21 cellular contexts compared by ENCODE assay signal in genomic region chr1:2982615-2983318, GRCh38. TPM values are rescaled to one million over a fixed set of nuclear protein-coding genes. Genes with fewer than 3 reads are reported as not detected.
DNase-seq lines count a peak whose midpoint lies in the region; ATAC-seq and TF ChIP-seq lines count a peak whose summit lies in the region.
"Had no signal": no experiment of that assay in that cellular context is flagged by ENCODE, and none has a peak within 500 bp of the region (broad histone marks: within the 10 kb centered on the region; RNA-seq: fewer than 3 reads in every experiment).

No MANE protein-coding gene starts in this region.

- no CpG with 5 or more reads among the region's 30 CpGs for WGBS in neuronal stem cell (ENCODE audit: extremely low coverage in 2 of 2, insufficient read length in 2 of 2, insufficient replicate concordance in 1 of 2), 2 donors

- no peak overlapping the region for H4K91ac ChIP-seq in neuronal stem cell (ENCODE audit: low read depth, low read length, poor library complexity)

- H3K4me1 ChIP-seq in neuronal stem cell (ENCODE audit: control insufficient read depth in 2 of 2, insufficient read depth in 1 of 2, low read depth in 1 of 2, low read length in 2 of 2), result peaks cover 0 to 3% of the 10 kb centered on the region in 2 donors
- peaks cover 0 to 45% (median 23%) of the 10 kb centered on the region in 4 donors for H3K4me1 ChIP-seq in tibial artery
- H3K4me1 ChIP-seq: colonic mucosa, prostate gland had no signal

- no peak for TF ChIP-seq CTCF in tibial artery (IDR thresholded peaks at IDR 0.05)

- H3K4me3 ChIP-seq in neuronal stem cell (ENCODE audit: low read length in 2 of 2) (peak overlapping the region in 1 of 2 donors; percentile 20), tibial artery (peak overlapping the region in 1 of 2 donors; percentile 14)
- H3K4me3 ChIP-seq: colonic mucosa, prostate gland, SJCRH30, testis had no signal

- no peak overlapping the region for H3K4ac ChIP-seq in neuronal stem cell (ENCODE audit: low read length)

- peak overlapping the region; percentile 12 for H2AK5ac ChIP-seq in neuronal stem cell (ENCODE audit: low read depth, low read length)

- no peak overlapping the region for H3K9ac ChIP-seq in neuronal stem cell (ENCODE audit: low read depth, low read length, poor library complexity)

- ATAC-seq in GM21619 (IDR thresholded peaks at IDR 0.05; ENCODE audit: unreplicated experiment), result no peak

- no peaks in the 10 kb centered on the region for H3K36me3 Mint-ChIP-seq in activated naive CD4-positive, alpha-beta T cell treated with anti-CD3 and anti-CD28 coated beads, Interleukin-2, amount 10 ng/mL, durations not matched to agents 7 days and 5 days
- H3K36me3 Mint-ChIP-seq: CD4-positive, alpha-beta memory T cell had no signal

- H2BK120ac ChIP-seq in neuronal stem cell (ENCODE audit: low read depth, low read length), result no peak overlapping the region

- DNase-seq in activated naive CD4-positive, alpha-beta T cell treated with anti-CD3 and anti-CD28 coated beads, Interleukin-2, amount 10 ng/mL, durations not matched to agents 7 days and 5 days, result peak; percentile 10
- no peak for DNase-seq in activated naive CD4-positive, alpha-beta T cell treated with Interleukin-2 at 50 U/mL for 16 hours
- DNase-seq in globus pallidus (ENCODE audit: low spot score), result peak; percentile 85
- no peak for DNase-seq in neuronal stem cell (ENCODE audit: low spot score)
- peak; percentile 18 to 78 for DNase-seq in tibial artery
- DNase-seq in DMS153 (lab: John Stamatoyannopoulos, UW), result no peak
- no peak for DNase-seq in stimulated activated CD4-positive, alpha-beta T cell treated with anti-CD3 and anti-CD28 coated beads, Interleukin-4, amount 100 ng/mL, for 24 hours
- DNase-seq: activated CD4-positive, CD25-positive, alpha-beta regulatory T cell; CD4-positive, alpha-beta memory T cell; colonic mucosa; DMS79 treated with DMSO at 0.1 percent for 48 hours; NCI-H1417 treated with DMSO at 0.1 percent for 48 hours; NCI-H748 treated with DMSO at 0.1 percent for 48 hours; OCI-M1; SJCRH30; testis had no signal

- no peak overlapping the region for H3K4me2 ChIP-seq in neuronal stem cell (ENCODE audit: insufficient read depth, low read length, poor library complexity, severe bottlenecking)

- peak overlapping the region; percentile 34 for H2BK12ac ChIP-seq in neuronal stem cell (ENCODE audit: low read length)

- no peaks in the 10 kb centered on the region for H3K9me3 Mint-ChIP-seq in activated naive CD4-positive, alpha-beta T cell treated with anti-CD3 and anti-CD28 coated beads, Interleukin-2, amount 10 ng/mL, durations not matched to agents 7 days and 5 days
- H3K9me3 Mint-ChIP-seq: T-helper 2 cell treated with Interferon-gamma antibody and Interleukin-4, amounts not matched to agents 5 μg/mL and 100 μg/mL, for 36 hours had no signal

- H2AFZ ChIP-seq in neuronal stem cell (ENCODE audit: low read length), result no peak overlapping the region

- no peaks in the 10 kb centered on the region for H3K79me1 ChIP-seq in neuronal stem cell (ENCODE audit: low read depth, low read length)

- H3K36me3 ChIP-seq in neuronal stem cell (replicated peaks in 1 of 2; ENCODE audit: control insufficient read depth in 2 of 2, insufficient read depth in 2 of 2, low read length in 2 of 2), result no peaks in the 10 kb centered on the region
- no peaks in the 10 kb centered on the region for H3K36me3 ChIP-seq in tibial artery
- H3K36me3 ChIP-seq: ascending aorta, colonic mucosa, prostate gland, SJCRH30 had no signal

- intact Hi-C loops in tibial artery (cut with DNase I; ENCODE audit: low total_unique reads), result no loop called here

- peaks cover 0 to 2% of the 10 kb centered on the region in 2 donors for H3K9me3 ChIP-seq in neuronal stem cell (replicated peaks in 1 of 2; ENCODE audit: control insufficient read depth in 2 of 2, insufficient read depth in 1 of 2, low read depth in 1 of 2, low read length in 2 of 2)
- H3K9me3 ChIP-seq in tibial artery, result no peaks in the 10 kb centered on the region
- H3K9me3 ChIP-seq: ascending aorta, colonic mucosa, prostate gland, testis had no signal

- peak overlapping the region; percentile 7 for H2BK15ac ChIP-seq in neuronal stem cell (ENCODE audit: low read length)

- H3K27me3 ChIP-seq in neuronal stem cell (ENCODE audit: control insufficient read depth in 3 of 3, insufficient read depth in 3 of 3, low read depth in 1 of 3, low read length in 3 of 3) (peaks cover 0 to 47% (median 0%) of the 10 kb centered on the region in 3 experiments), tibial artery (peaks cover 0 to 17% of the 10 kb centered on the region in 2 donors)
- H3K27me3 ChIP-seq: ascending aorta, colonic mucosa, testis had no signal

- no peak overlapping the region for H3K27ac ChIP-seq in neuronal stem cell (replicated peaks; ENCODE audit: low read length)
- H3K27ac ChIP-seq in tibial artery, result no peak overlapping the region
- H3K27ac ChIP-seq: colonic mucosa, prostate gland, SJCRH30, testis had no signal

- no peak overlapping the region for H3K14ac ChIP-seq in neuronal stem cell (ENCODE audit: low read length)

- no peak overlapping the region for H3K4me3 Mint-ChIP-seq in activated naive CD4-positive, alpha-beta T cell treated with anti-CD3 and anti-CD28 coated beads, Interleukin-2, amount 10 ng/mL, durations not matched to agents 7 days and 5 days
- H3K4me3 Mint-ChIP-seq: CD4-positive, alpha-beta memory T cell; T-helper 2 cell treated with Interferon-gamma antibody and Interleukin-4, amounts not matched to agents 5 μg/mL and 100 μg/mL, for 36 hours had no signal

- no peaks in the 10 kb centered on the region for H3K27me3 Mint-ChIP-seq in activated naive CD4-positive, alpha-beta T cell treated with anti-CD3 and anti-CD28 coated beads, Interleukin-2, amount 10 ng/mL, durations not matched to agents 7 days and 5 days

- no peak overlapping the region for H4K8ac ChIP-seq in neuronal stem cell (ENCODE audit: low read depth, low read length)

- peak overlapping the region; percentile 90 for H3K18ac ChIP-seq in neuronal stem cell (ENCODE audit: low read length)

- CTCF ChIA-PET in activated naive CD4-positive, alpha-beta T cell treated with anti-CD3 and anti-CD28 coated beads, Interleukin-2, amount 10 ng/mL, durations not matched to agents 7 days and 5 days (lab: Charles Lee), result no interaction called here

- no peak overlapping the region for H3K23ac ChIP-seq in neuronal stem cell (ENCODE audit: low read depth, low read length, poor library complexity)

- H2BK5ac ChIP-seq in neuronal stem cell (ENCODE audit: low read length), result no peak overlapping the region

- H3K4me1 Mint-ChIP-seq in activated naive CD4-positive, alpha-beta T cell treated with anti-CD3 and anti-CD28 coated beads, Interleukin-2, amount 10 ng/mL, durations not matched to agents 7 days and 5 days, result no peaks in the 10 kb centered on the region
- H3K4me1 Mint-ChIP-seq: CD4-positive, alpha-beta memory T cell had no signal

- H3K27ac Mint-ChIP-seq in activated naive CD4-positive, alpha-beta T cell treated with anti-CD3 and anti-CD28 coated beads, Interleukin-2, amount 10 ng/mL, durations not matched to agents 7 days and 5 days, result no peak overlapping the region
- H3K27ac Mint-ChIP-seq: CD4-positive, alpha-beta memory T cell; T-helper 2 cell treated with Interferon-gamma antibody and Interleukin-4, amounts not matched to agents 5 μg/mL and 100 μg/mL, for 36 hours had no signal

RNA-seq across cellular contexts. Expression of gene ACTRT2, which starts 38.5 kb away (rescaled TPM):
- 0.29 TPM for polyA plus RNA-seq in neuronal stem cell (2013, experiment 1 of 2)
- 0.29 TPM for polyA plus RNA-seq in neuronal stem cell (2013, experiment 2 of 2)
- polyA plus RNA-seq: CD4-positive, alpha-beta memory T cell; liver had no signal

Comparison
In these comparisons a context has a peak if more than half of its experiments do, and no peak if none do; other contexts are left out.
1. DNase-seq: peak in activated naive CD4-positive, alpha-beta T cell treated with anti-CD3 and anti-CD28 coated beads, Interleukin-2, amount 10 ng/mL, durations not matched to agents 7 days and 5 days (single experiment), globus pallidus (single experiment) and tibial artery (2 of 2); none in activated naive CD4-positive, alpha-beta T cell treated with Interleukin-2 at 50 U/mL for 16 hours (single experiment), neuronal stem cell (single experiment), DMS153 (single experiment) and stimulated activated CD4-positive, alpha-beta T cell treated with anti-CD3 and anti-CD28 coated beads, Interleukin-4, amount 100 ng/mL, for 24 hours (single experiment).